In the genomic region with DNA sequence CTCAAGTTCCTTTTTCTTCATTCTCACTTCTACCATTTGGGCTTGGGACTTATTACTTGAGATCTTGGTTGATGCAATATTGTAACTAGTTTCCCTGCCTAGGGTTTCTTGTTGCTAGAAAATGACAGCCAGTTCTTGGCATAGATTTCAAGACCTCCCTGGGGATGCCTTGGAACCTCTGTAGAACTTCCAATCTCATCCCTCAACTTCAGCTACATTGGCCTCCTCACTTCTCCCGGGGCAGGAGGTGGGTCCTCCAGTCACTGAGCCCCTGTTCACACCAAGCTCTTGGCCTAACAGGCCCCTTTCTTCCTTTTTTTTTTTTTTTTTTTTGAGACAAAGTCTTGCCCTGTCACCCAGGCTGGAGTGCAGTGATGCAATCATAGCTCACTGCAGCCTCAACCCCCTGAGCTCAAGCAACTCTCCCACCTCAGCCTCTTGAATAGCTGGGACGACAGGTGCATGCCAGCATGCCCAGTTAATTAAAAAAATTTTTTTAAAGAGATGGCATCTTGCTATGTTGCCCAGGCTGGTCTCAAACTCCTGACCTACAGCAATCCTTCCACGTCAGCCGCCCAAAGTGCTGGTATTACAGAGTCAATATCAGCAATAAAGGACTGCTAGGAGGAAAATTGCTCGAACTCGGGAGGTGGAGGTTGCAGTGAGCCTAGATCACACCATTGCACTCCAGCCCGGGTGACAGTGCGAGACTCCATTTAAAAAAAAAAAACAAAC, we compare ENCODE assay signal across 11 cellular contexts. TPM values are rescaled to one million over a fixed set of nuclear protein-coding genes. Genes with fewer than 3 reads are reported as not detected.
DNase-seq lines count a peak whose midpoint lies in the region; ATAC-seq and TF ChIP-seq lines count a peak whose summit lies in the region.
"Had no signal": no experiment of that assay in that cellular context is flagged by ENCODE, and none has a peak within 500 bp of the region (broad histone marks: within the 10 kb centered on the region; RNA-seq: fewer than 3 reads in every experiment).

No MANE protein-coding gene starts in this region.

- in situ Hi-C loops in gastrocnemius medialis (cut with MboI; ENCODE audit: low sequenced_read_pairs in 4 of 4): loop anchor here (5.0 to 25.0 kb wide), 3 partner anchors 124 to 211 kb away; partner anchors contain the start of gene BACH1 (in 1 of the 4)

- DNase-seq in CD1c-positive myeloid dendritic cell (ENCODE audit: extremely low spot score): peak; percentile 79
- no peak for DNase-seq in RWPE2 (ENCODE audit: low spot score)
- peak; percentile 52 for DNase-seq in fibroblast of pulmonary artery (ENCODE audit: low read depth)
- DNase-seq in gastrocnemius medialis: no peak
- DNase-seq in endodermal cell: no peak
- no peak for DNase-seq in germinal center (ENCODE audit: low spot score)
- DNase-seq in NCI-H1417 treated with DMSO at 0.1 percent for 48 hours (lab: John Stamatoyannopoulos, UW): no peak
- DNase-seq: activated CD8-positive, alpha-beta memory T cell treated with anti-CD3 and anti-CD28 coated beads, Interleukin-2, amount 50 U/mL, for 4 hours; GOT3; T1000 had no signal

- H3K27ac ChIP-seq in RWPE2 (ENCODE audit: poor library complexity, severe bottlenecking): peak overlapping the region; percentile 86
- peak overlapping the region; percentile 16 to 33 (median 32) for H3K27ac ChIP-seq in gastrocnemius medialis
- no peak overlapping the region for H3K27ac ChIP-seq in endodermal cell (ENCODE audit: low read depth, low read length)

- peaks cover 6% of the 10 kb centered on the region for H3K27me3 Mint-ChIP-seq in endodermal cell (ENCODE audit: insufficient read depth)

- intact Hi-C loops in gastrocnemius medialis (cut with DNase I; ENCODE audit: low total_unique reads): loop anchor here (1.0 kb wide), 1 partner anchor 209 kb away; no protein-coding TSS in a partner anchor

- 92% methylated on average over 2 to 8 of the region's 8 CpGs for WGBS in endodermal cell (ENCODE audit: insufficient coverage in 1 of 2, insufficient read length in 1 of 2), 2 experiments

- H3K27me3 ChIP-seq in RWPE2 (ENCODE audit: insufficient read depth, poor library complexity, severe bottlenecking) (no peaks in the 10 kb centered on the region), gastrocnemius medialis (no peaks in the 10 kb centered on the region), endodermal cell (ENCODE audit: control insufficient read depth, insufficient read depth, low read length, poor library complexity, severe bottlenecking) (no peaks in the 10 kb centered on the region)

- H3K4me1 ChIP-seq in RWPE2 (ENCODE audit: insufficient read depth, poor library complexity, severe bottlenecking) (peaks cover 34% of the 10 kb centered on the region), gastrocnemius medialis (peaks cover 4 to 9% of the 10 kb centered on the region in 2 donors), endodermal cell (ENCODE audit: control insufficient read depth, insufficient read depth, low read length) (no peaks in the 10 kb centered on the region)

- peaks cover 5% of the 10 kb centered on the region for H3K4me1 Mint-ChIP-seq in endodermal cell

- ATAC-seq in RWPE2 (ENCODE audit: low read depth) (no peak), gastrocnemius medialis (peak in 1 of 2 donors; percentile 38), HG02642 (IDR thresholded peaks at IDR 0.05; ENCODE audit: poor library complexity, unreplicated experiment) (no peak)

- no peak overlapping the region for H3K9ac ChIP-seq in endodermal cell (ENCODE audit: extremely low read depth, low read length, poor library complexity, severe bottlenecking)

- no peaks in the 10 kb centered on the region for H3K36me3 Mint-ChIP-seq in endodermal cell (ENCODE audit: low read depth)

- TF ChIP-seq CTCF in RWPE2 (IDR thresholded peaks at IDR 0.05; ENCODE audit: poor library complexity, severe bottlenecking) (no peak), fibroblast of pulmonary artery (IDR thresholded peaks at IDR 0.05; ENCODE audit: low read length, missing control alignments) (no peak), gastrocnemius medialis (IDR thresholded peaks at IDR 0.05 in 4 of 5, conservative IDR thresholded peaks at IDR 0.05 in 1 of 5) (no peak), endodermal cell (conservative IDR thresholded peaks at IDR 0.05) (no peak)

- no peak overlapping the region for H3K4me3 Mint-ChIP-seq in endodermal cell

- H3K9me3 ChIP-seq in RWPE2 (ENCODE audit: severe bottlenecking): no peaks in the 10 kb centered on the region
- no peaks in the 10 kb centered on the region for H3K9me3 ChIP-seq in gastrocnemius medialis
- no peaks in the 10 kb centered on the region for H3K9me3 ChIP-seq in endodermal cell (ENCODE audit: control insufficient read depth, low read length)

- H3K36me3 ChIP-seq in RWPE2 (ENCODE audit: low read depth) (no peaks in the 10 kb centered on the region), gastrocnemius medialis (no peaks in the 10 kb centered on the region), endodermal cell (ENCODE audit: control insufficient read depth, insufficient read depth, low read length) (no peaks in the 10 kb centered on the region)

- H3K9me3 Mint-ChIP-seq in endodermal cell: no peaks in the 10 kb centered on the region

- no peak overlapping the region for H3K4me3 ChIP-seq in RWPE2 (ENCODE audit: severe bottlenecking)
- H3K4me3 ChIP-seq in fibroblast of pulmonary artery (replicated peaks; ENCODE audit: low read depth, low read length): no peak overlapping the region
- H3K4me3 ChIP-seq in gastrocnemius medialis: no peak overlapping the region
- no peak overlapping the region for H3K4me3 ChIP-seq in endodermal cell (ENCODE audit: low read length)

- H3K27ac Mint-ChIP-seq in endodermal cell: no peak overlapping the region

- TF ChIP-seq POLR2A in gastrocnemius medialis (IDR thresholded peaks at IDR 0.05): no peak

RNA-seq across cellular contexts. Expression of gene MAP3K7CL, which starts 33.1 kb away (rescaled TPM):
- 10 to 100 TPM in 2 of 4 donors, 1 to 10 TPM in 1, not detected in 1; 4.3 to 17.4 (median 15.5) TPM for total RNA-seq in gastrocnemius medialis
- total RNA-seq in endodermal cell: 1 to 10 TPM in 1 of 2 donors, not detected in 1; 1.3 TPM
- 0.25 TPM for polyA plus RNA-seq in endodermal cell (2013, experiment 1 of 2)
- 0.83 TPM for polyA plus RNA-seq in endodermal cell (2013, experiment 2 of 2)

Comparison
In these comparisons a context has a peak if more than half of its experiments do, and no peak if none do; other contexts are left out.
1. DNase-seq: peak in CD1c-positive myeloid dendritic cell (single experiment) and fibroblast of pulmonary artery (single experiment); none in RWPE2 (single experiment), gastrocnemius medialis (0 of 2), endodermal cell (single experiment), germinal center (single experiment) and NCI-H1417 treated with DMSO at 0.1 percent for 48 hours (single experiment).